ENCODE assay signal across 8 cellular contexts in the genomic region with DNA sequence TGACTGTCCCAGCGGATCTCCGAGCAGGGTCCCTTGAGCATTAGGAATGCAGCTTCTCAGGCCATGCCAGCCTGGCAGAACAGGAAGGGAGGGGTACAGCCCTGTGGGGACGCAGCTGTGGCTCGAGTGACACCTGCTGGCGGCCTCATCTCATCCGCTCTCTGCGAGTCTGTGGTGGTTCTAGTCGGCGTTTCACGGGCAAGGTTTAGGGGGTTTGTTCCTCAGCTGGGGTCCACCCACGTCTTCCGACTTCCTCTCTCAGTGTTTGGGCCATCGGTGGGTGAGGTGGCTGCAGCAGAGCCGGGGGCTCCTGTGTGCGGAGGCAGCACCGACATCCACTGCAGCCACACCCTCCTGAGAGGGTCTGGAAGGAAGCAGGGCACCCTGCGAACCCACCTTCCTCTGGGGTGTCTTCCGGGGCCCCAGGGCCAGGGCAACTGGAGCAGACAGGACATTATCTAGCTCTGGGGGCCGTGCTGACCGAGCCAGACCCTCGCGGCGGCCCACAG. TPM values are rescaled to one million over a fixed set of nuclear protein-coding genes. Genes with fewer than 3 reads are reported as not detected.
DNase-seq lines count a peak whose midpoint lies in the region; ATAC-seq, FAIRE-seq and TF ChIP-seq lines count a peak whose summit lies in the region.

No MANE protein-coding gene starts in this region.

- H3K9me1 ChIP-seq in keratinocyte (ENCODE audit: control insufficient read depth, extremely low read depth, insufficient read depth, low read length), result no peaks in the 10 kb centered on the region

- H3K9me3 ChIP-seq in keratinocyte (ENCODE audit: control insufficient read depth, low read depth, low read length), result peaks cover 5% of the 10 kb centered on the region

- peaks cover 5% of the 10 kb centered on the region for H3K4me1 ChIP-seq in keratinocyte (ENCODE audit: control insufficient read depth, extremely low read depth, insufficient read depth, low read length)

- H3K27ac ChIP-seq in brain microvascular endothelial cell (no peak overlapping the region), keratinocyte (ENCODE audit: control insufficient read depth, insufficient read depth, low read length) (no peak overlapping the region)

- H3K27me3 ChIP-seq in brain microvascular endothelial cell (replicated peaks), result peaks cover 3% of the 10 kb centered on the region
- H3K27me3 ChIP-seq in keratinocyte (ENCODE audit: control insufficient read depth, extremely low read depth, insufficient read depth, low read length), result peaks cover 18% of the 10 kb centered on the region

- TF ChIP-seq CTCF in WI38 (IDR thresholded peaks at IDR 0.05; ENCODE audit: low read depth, low read length) (peak; percentile 59), brain microvascular endothelial cell (IDR thresholded peaks at IDR 0.05; ENCODE audit: low read depth, low read length, missing control alignments) (peak; percentile 74), keratinocyte (optimal IDR thresholded peaks at IDR 0.05 in 1 of 3, IDR thresholded peaks at IDR 0.05 in 1 of 3, conservative IDR thresholded peaks at IDR 0.05 in 1 of 3; ENCODE audit: extremely low read depth in 1 of 3, insufficient read depth in 2 of 3, low read length in 3 of 3) (peak; percentile 62 to 91 (median 91))

- no peak overlapping the region for H3K9ac ChIP-seq in keratinocyte (ENCODE audit: control insufficient read depth, extremely low read depth, insufficient read depth, low read length)

- in situ Hi-C loops in brain microvascular endothelial cell (cut with HindIII; ENCODE audit: low pct_ligation_motif_present, low sequenced_read_pairs), result no loop called here

- dilution Hi-C loops in keratinocyte (cut with MboI; ENCODE audit: extremely low pct_ligation_motif_present, low sequenced_read_pairs), result no loop called here

- FAIRE-seq in keratinocyte (lab: Jason Lieb, UNC), result peak; percentile 49

- peak overlapping the region; percentile 37 for H3K4me2 ChIP-seq in keratinocyte (ENCODE audit: control insufficient read depth, extremely low read depth, insufficient read depth, low read depth, low read length)

- H3K36me3 ChIP-seq in brain microvascular endothelial cell (replicated peaks), result no peaks in the 10 kb centered on the region
- no peaks in the 10 kb centered on the region for H3K36me3 ChIP-seq in keratinocyte (ENCODE audit: control insufficient read depth in 2 of 2, extremely low read depth in 1 of 2, insufficient read depth in 2 of 2, low read length in 2 of 2)

- no peaks in the 10 kb centered on the region for H3K79me2 ChIP-seq in keratinocyte (ENCODE audit: control insufficient read depth, insufficient read depth, low read length)

- H3K4me3 ChIP-seq in WI38 (ENCODE audit: low read depth, low read length), result no peak overlapping the region
- no peak overlapping the region for H3K4me3 ChIP-seq in brain microvascular endothelial cell (ENCODE audit: low read depth, low read length)
- no peak overlapping the region for H3K4me3 ChIP-seq in keratinocyte (ENCODE audit: control insufficient read depth in 2 of 3, extremely low read depth in 1 of 3, insufficient read depth in 2 of 3, low read depth in 1 of 3, low read length in 3 of 3)

- DNase-seq in NCI-H510A treated with DMSO at 0.1 percent for 48 hours (lab: John Stamatoyannopoulos, UW) (peak; percentile 30), NCI-H510A (lab: John Stamatoyannopoulos, UW) (no peak), NCI-H1694 treated with DMSO at 0.1 percent for 48 hours (lab: John Stamatoyannopoulos, UW) (peak; percentile 71), brain microvascular endothelial cell (peak; percentile 5), keratinocyte (ENCODE audit: low read depth, low spot score) (no peak)
- peak; percentile 63 to 64 for DNase-seq in stimulated activated CD4-positive, alpha-beta T cell treated with anti-CD3 and anti-CD28 coated beads, Interleukin-1b, Interleukin-23, amount 100 ng/mL, for 4 hours (ENCODE audit: low read depth in 2 of 2)

- H2AFZ ChIP-seq in keratinocyte (ENCODE audit: control insufficient read depth, low read length), result no peak overlapping the region

- H4K20me1 ChIP-seq in keratinocyte (ENCODE audit: control insufficient read depth, extremely low read depth, insufficient read depth, low read length), result no peaks in the 10 kb centered on the region

- no peak for ATAC-seq in HG03469 (IDR thresholded peaks at IDR 0.05; ENCODE audit: unreplicated experiment)

RNA-seq across cellular contexts. Expression of a gene that starts 33.3 kb away (rescaled TPM):
- 0.01 TPM in 2 of 3 replicates, not detected in the other for polyA plus RNA-seq in keratinocyte
- polyA plus RNA-seq in keratinocyte (2011; ENCODE audit: low read depth), result not detected
- polyA plus RNA-seq in keratinocyte (2011; cell fraction: cytosol; rRNA removed), result 0.02 and 0.06 TPM in 2 replicates
- 0.03 and 0.13 TPM in 2 replicates for polyA plus RNA-seq in keratinocyte (2011; cell fraction: nucleus; rRNA removed)
- 0.03 TPM in 1 of 2 replicates, not detected in the other for polyA plus RNA-seq in keratinocyte (2012; ENCODE audit: low replicate concordance)
- polyA minus RNA-seq in keratinocyte, result not detected in 3 replicates
- polyA minus RNA-seq in keratinocyte (2011; cell fraction: cytosol; rRNA and poly(A)+ RNA removed), result not detected
- 0.21 TPM in 1 of 2 replicates, not detected in the other for polyA minus RNA-seq in keratinocyte (2011; cell fraction: nucleus; rRNA and poly(A)+ RNA removed)

Comparison
In these comparisons a context has a peak if more than half of its experiments do, and no peak if none do; other contexts are left out.
1. DNase-seq: peak in NCI-H510A treated with DMSO at 0.1 percent for 48 hours (single experiment), NCI-H1694 treated with DMSO at 0.1 percent for 48 hours (single experiment), brain microvascular endothelial cell (single experiment) and stimulated activated CD4-positive, alpha-beta T cell treated with anti-CD3 and anti-CD28 coated beads, Interleukin-1b, Interleukin-23, amount 100 ng/mL, for 4 hours (2 of 2); none in NCI-H510A (single experiment) and keratinocyte (single experiment).
2. Peak in every context shown above with its lines, with median percentiles within 50 percentile points of each other: CTCF ChIP-seq.